ENCODE assay signal across 7 cellular contexts in the genomic region with DNA sequence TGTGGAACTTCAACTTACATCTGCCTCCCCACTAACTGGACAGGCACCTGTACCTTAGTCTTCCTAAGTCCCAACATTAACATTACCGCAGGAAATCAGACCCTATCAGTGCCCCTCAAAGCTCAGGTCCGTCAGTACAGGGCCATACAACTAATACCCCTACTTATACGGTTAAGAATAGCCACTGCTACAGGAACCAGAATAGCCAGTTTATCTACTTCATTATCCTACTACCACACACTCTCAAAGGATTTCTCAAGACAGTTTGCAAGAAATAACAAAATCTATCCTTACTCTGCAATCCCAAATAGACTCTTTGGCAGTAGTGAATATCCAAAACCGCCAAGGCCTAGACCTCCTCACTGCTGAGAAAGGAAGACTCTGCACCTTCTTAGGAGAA.
DNase-seq lines count a peak whose midpoint lies in the region; ATAC-seq and TF ChIP-seq lines count a peak whose summit lies in the region.
"Not testable (repeated sequence)": the region's sequence is repeated elsewhere in the genome, so short reads cannot be mapped to it uniquely, and the experiment has no call there.

No MANE protein-coding gene starts in this region.

- H3K4me1 ChIP-seq in CD4-positive, CD25-positive, alpha-beta regulatory T cell (ENCODE audit: control insufficient read depth, insufficient read depth, low read length, poor library complexity, severe bottlenecking); esophagus (ENCODE audit: control insufficient read depth in 2 of 2, insufficient read depth in 2 of 2, low read length in 1 of 2): not testable (repeated sequence)

- intact Hi-C loops in activated CD4-positive, alpha-beta T cell treated with anti-CD3 and anti-CD28 coated beads, Interleukin-2, amount 10 ng/mL, durations not matched to agents 24 days and 14 days (cut with micrococcal nuclease) = not testable (repeated sequence)

- not testable (repeated sequence) for H3K27ac ChIP-seq in CD4-positive, CD25-positive, alpha-beta regulatory T cell (ENCODE audit: insufficient read depth, low read length, poor library complexity, severe bottlenecking)
- H3K27ac ChIP-seq in esophagus (ENCODE audit: low read depth in 2 of 2, low read length in 1 of 2) = peak overlapping the region; percentile 72 to 86

- WGBS in esophagus, 2 donors = 61 to 78% methylated on average over 4 of the region's 4 CpGs

- peaks cover 35 to 52% (median 45%) of the 10 kb centered on the region in 4 donors for H3K4me1 Mint-ChIP-seq in CD4-positive, CD25-positive, alpha-beta regulatory T cell
- H3K4me1 Mint-ChIP-seq in activated CD4-positive, alpha-beta T cell treated with anti-CD3 and anti-CD28 coated beads, Interleukin-2, amount 10 ng/mL, durations not matched to agents 24 days and 14 days = peaks cover 23% of the 10 kb centered on the region
- H3K4me1 Mint-ChIP-seq in central memory CD8-positive, alpha-beta T cell = peaks cover 58% of the 10 kb centered on the region
- H3K4me1 Mint-ChIP-seq in mesothelial cell of epicardium; type B pancreatic cell (ENCODE audit: unreplicated experiment): not testable (repeated sequence)
- H3K4me1 Mint-ChIP-seq in stimulated activated effector memory CD8-positive, alpha-beta T cell treated with anti-CD3 and anti-CD28 coated beads, Interleukin-12 subunit alpha, Interleukin-12 subunit beta, amount 100 ng/mL, for 72 hours = peaks cover 39% of the 10 kb centered on the region

- H3K36me3 ChIP-seq in CD4-positive, CD25-positive, alpha-beta regulatory T cell (ENCODE audit: control insufficient read depth, insufficient read depth, low read length); esophagus (ENCODE audit: control insufficient read depth in 2 of 2, insufficient read depth in 2 of 2, low read length in 1 of 2): not testable (repeated sequence)

- peaks cover 37% of the 10 kb centered on the region for H3K36me3 Mint-ChIP-seq in CD4-positive, CD25-positive, alpha-beta regulatory T cell
- peaks cover 46% of the 10 kb centered on the region for H3K36me3 Mint-ChIP-seq in activated CD4-positive, alpha-beta T cell treated with anti-CD3 and anti-CD28 coated beads, Interleukin-2, amount 10 ng/mL, durations not matched to agents 24 days and 14 days (ENCODE audit: low read depth)
- H3K36me3 Mint-ChIP-seq in central memory CD8-positive, alpha-beta T cell (ENCODE audit: insufficient read depth) = not testable (repeated sequence)
- H3K36me3 Mint-ChIP-seq in mesothelial cell of epicardium (peaks cover 14% of the 10 kb centered on the region), type B pancreatic cell (peaks cover 19% of the 10 kb centered on the region)
- H3K36me3 Mint-ChIP-seq in stimulated activated effector memory CD8-positive, alpha-beta T cell treated with anti-CD3 and anti-CD28 coated beads, Interleukin-12 subunit alpha, Interleukin-12 subunit beta, amount 100 ng/mL, for 72 hours = peaks cover 19% of the 10 kb centered on the region

- not testable (repeated sequence) for TF ChIP-seq CTCF in mesothelial cell of epicardium (IDR thresholded peaks at IDR 0.05; ENCODE audit: unreplicated experiment); type B pancreatic cell (conservative IDR thresholded peaks at IDR 0.05)

- not testable (repeated sequence) for ATAC-seq in CD4-positive, CD25-positive, alpha-beta regulatory T cell (ENCODE audit: low read depth in 2 of 2); central memory CD8-positive, alpha-beta T cell (replicated peaks; ENCODE audit: extremely low read depth, poor library complexity, severe bottlenecking); stimulated activated effector memory CD8-positive, alpha-beta T cell treated with anti-CD3 and anti-CD28 coated beads, Interleukin-12 subunit alpha, Interleukin-12 subunit beta, amount 100 ng/mL, for 72 hours

- not testable (repeated sequence) for H3K9me3 Mint-ChIP-seq in CD4-positive, CD25-positive, alpha-beta regulatory T cell; central memory CD8-positive, alpha-beta T cell; mesothelial cell of epicardium; stimulated activated effector memory CD8-positive, alpha-beta T cell treated with anti-CD3 and anti-CD28 coated beads, Interleukin-12 subunit alpha, Interleukin-12 subunit beta, amount 100 ng/mL, for 72 hours
- H3K9me3 Mint-ChIP-seq in activated CD4-positive, alpha-beta T cell treated with anti-CD3 and anti-CD28 coated beads, Interleukin-2, amount 10 ng/mL, durations not matched to agents 24 days and 14 days = peaks cover 32% of the 10 kb centered on the region
- peaks cover 17% of the 10 kb centered on the region for H3K9me3 Mint-ChIP-seq in type B pancreatic cell

- H3K4me3 Mint-ChIP-seq in CD4-positive, CD25-positive, alpha-beta regulatory T cell; activated CD4-positive, alpha-beta T cell treated with anti-CD3 and anti-CD28 coated beads, Interleukin-2, amount 10 ng/mL, durations not matched to agents 24 days and 14 days; central memory CD8-positive, alpha-beta T cell; mesothelial cell of epicardium; stimulated activated effector memory CD8-positive, alpha-beta T cell treated with anti-CD3 and anti-CD28 coated beads, Interleukin-12 subunit alpha, Interleukin-12 subunit beta, amount 100 ng/mL, for 72 hours: not testable (repeated sequence)
- peak overlapping the region; percentile 65 for H3K4me3 Mint-ChIP-seq in type B pancreatic cell

- not testable (repeated sequence) for H3K9me3 ChIP-seq in CD4-positive, CD25-positive, alpha-beta regulatory T cell (ENCODE audit: control insufficient read depth in 2 of 2, low read length in 2 of 2); esophagus (ENCODE audit: control insufficient read depth in 2 of 2, insufficient read depth in 1 of 2, low read depth in 1 of 2, low read length in 1 of 2)

- H3K27ac Mint-ChIP-seq in CD4-positive, CD25-positive, alpha-beta regulatory T cell = peak overlapping the region; percentile 68 to 88 (median 79)
- peak overlapping the region; percentile 4 for H3K27ac Mint-ChIP-seq in activated CD4-positive, alpha-beta T cell treated with anti-CD3 and anti-CD28 coated beads, Interleukin-2, amount 10 ng/mL, durations not matched to agents 24 days and 14 days
- H3K27ac Mint-ChIP-seq in central memory CD8-positive, alpha-beta T cell (ENCODE audit: low read depth) = peak overlapping the region; percentile 2
- H3K27ac Mint-ChIP-seq in mesothelial cell of epicardium (peak overlapping the region; percentile 27), type B pancreatic cell (peak overlapping the region; percentile 83)
- H3K27ac Mint-ChIP-seq in stimulated activated effector memory CD8-positive, alpha-beta T cell treated with anti-CD3 and anti-CD28 coated beads, Interleukin-12 subunit alpha, Interleukin-12 subunit beta, amount 100 ng/mL, for 72 hours = peak overlapping the region; percentile 63

- H3K4me3 ChIP-seq in CD4-positive, CD25-positive, alpha-beta regulatory T cell (ENCODE audit: low read depth, low read length); esophagus (ENCODE audit: low read depth in 1 of 2, low read length in 2 of 2): not testable (repeated sequence)

- DNase-seq in CD4-positive, CD25-positive, alpha-beta regulatory T cell; activated CD4-positive, alpha-beta T cell treated with anti-CD3 and anti-CD28 coated beads, Interleukin-2, amount 10 ng/mL, durations not matched to agents 24 days and 14 days; central memory CD8-positive, alpha-beta T cell (ENCODE audit: low spot score in 2 of 2); mesothelial cell of epicardium (ENCODE audit: low spot score in 2 of 2, unreplicated experiment in 2 of 2); stimulated activated effector memory CD8-positive, alpha-beta T cell treated with anti-CD3 and anti-CD28 coated beads, Interleukin-12 subunit alpha, Interleukin-12 subunit beta, amount 100 ng/mL, for 72 hours (ENCODE audit: low spot score in 2 of 2); type B pancreatic cell (ENCODE audit: extremely low spot score, unreplicated experiment): not testable (repeated sequence)

- not testable (repeated sequence) for H3K27me3 Mint-ChIP-seq in CD4-positive, CD25-positive, alpha-beta regulatory T cell; activated CD4-positive, alpha-beta T cell treated with anti-CD3 and anti-CD28 coated beads, Interleukin-2, amount 10 ng/mL, durations not matched to agents 24 days and 14 days; central memory CD8-positive, alpha-beta T cell; mesothelial cell of epicardium (ENCODE audit: low read depth); type B pancreatic cell

- H3K27me3 ChIP-seq in CD4-positive, CD25-positive, alpha-beta regulatory T cell (ENCODE audit: control insufficient read depth, insufficient read depth, low read length); esophagus (ENCODE audit: control insufficient read depth in 1 of 2, insufficient read depth in 2 of 2, low read length in 2 of 2): not testable (repeated sequence)

Comparison
In these comparisons a context has a peak if more than half of its experiments do, and no peak if none do; other contexts are left out.
1. H3K27ac Mint-ChIP-seq: peak in every context shown above with its lines; median percentile 83 in type B pancreatic cell; 79 in CD4-positive, CD25-positive, alpha-beta regulatory T cell; 63 in stimulated activated effector memory CD8-positive, alpha-beta T cell treated with anti-CD3 and anti-CD28 coated beads, Interleukin-12 subunit alpha, Interleukin-12 subunit beta, amount 100 ng/mL, for 72 hours; 27 in mesothelial cell of epicardium; 4 in activated CD4-positive, alpha-beta T cell treated with anti-CD3 and anti-CD28 coated beads, Interleukin-2, amount 10 ng/mL, durations not matched to agents 24 days and 14 days; 2 in central memory CD8-positive, alpha-beta T cell.